8 cellular contexts compared by ENCODE assay signal in genomic region chr10:6347391-6347951, GRCh38.
DNase-seq lines count a peak whose midpoint lies in the region; ATAC-seq and TF ChIP-seq lines count a peak whose summit lies in the region.

No MANE protein-coding gene starts in this region.

- POLR2A ChIA-PET in MCF 10A (lab: Yijun Ruan, JAX): interaction anchor here (0.6 kb wide), 1 partner anchor 1624 kb away, joined by 3 read pairs; no protein-coding TSS in a partner anchor

- no peak overlapping the region for H3K4me3 Mint-ChIP-seq in MCF 10A (ENCODE audit: unreplicated experiment)

- H3K4me3 ChIP-seq in HAP-1: no peak overlapping the region

- H3K4me1 Mint-ChIP-seq in MCF 10A (ENCODE audit: insufficient read depth, unreplicated experiment): no peaks in the 10 kb centered on the region

- H3K36me3 ChIP-seq in HAP-1 (replicated peaks): no peaks in the 10 kb centered on the region

- CTCF ChIA-PET in MCF 10A (lab: Yijun Ruan, JAX): interaction anchor here (1.0 kb wide), 1 partner anchor 56 kb away, joined by 3 read pairs; no protein-coding TSS in a partner anchor

- no peaks in the 10 kb centered on the region for H3K36me3 Mint-ChIP-seq in MCF 10A (ENCODE audit: insufficient read depth, unreplicated experiment)

- BruUV-seq in MCF 10A (replicated peaks; lab: Mats Ljungman, UMichigan): no TSS peak

- peaks cover 36% of the 10 kb centered on the region for H3K27me3 Mint-ChIP-seq in MCF 10A (ENCODE audit: insufficient read depth, unreplicated experiment)

- no peak for TF ChIP-seq CTCF in MCF 10A (IDR thresholded peaks at IDR 0.05; ENCODE audit: unreplicated experiment)

- in situ Hi-C loops in HAP-1 (cut with MboI; ENCODE audit: low sequenced_read_pairs): no loop called here

- H3K27me3 ChIP-seq in HAP-1 (ENCODE audit: low read depth): no peaks in the 10 kb centered on the region

- peaks cover 10% of the 10 kb centered on the region for H3K9me3 Mint-ChIP-seq in MCF 10A (ENCODE audit: unreplicated experiment)

- no peaks in the 10 kb centered on the region for H3K4me1 ChIP-seq in HAP-1

- ATAC-seq in HG02870 (IDR thresholded peaks at IDR 0.05; ENCODE audit: unreplicated experiment) (peak; percentile 30), HG03039 (IDR thresholded peaks at IDR 0.05; ENCODE audit: unreplicated experiment) (no peak)

- intact Hi-C loops in MCF 10A (cut with micrococcal nuclease): no loop called here

- DNase-seq in GM03348 (ENCODE audit: low spot score) (peak; percentile 46), T-helper 2 cell (peak; percentile 19 to 75 (median 36)), astrocyte of the hippocampus (ENCODE audit: low read depth, low spot score) (peak; percentile 75), HAP-1 (ENCODE audit: low spot score in 2 of 2) (no peak), MCF 10A (ENCODE audit: unreplicated experiment) (no peak)
- peak; percentile 32 to 38 for DNase-seq in stimulated activated CD4-positive, alpha-beta T cell treated with anti-CD3 and anti-CD28 coated beads, Interleukin-15, amount 100 ng/mL, for 1 hour (ENCODE audit: low read depth in 1 of 2, low spot score in 1 of 2)

- no peaks in the 10 kb centered on the region for H3K9me3 ChIP-seq in HAP-1

- no peak overlapping the region for H3K27ac Mint-ChIP-seq in MCF 10A (ENCODE audit: low read depth, unreplicated experiment)

Comparison
In these comparisons a context has a peak if more than half of its experiments do, and no peak if none do; other contexts are left out.
1. DNase-seq: peak in GM03348 (single experiment), T-helper 2 cell (5 of 5), astrocyte of the hippocampus (single experiment) and stimulated activated CD4-positive, alpha-beta T cell treated with anti-CD3 and anti-CD28 coated beads, Interleukin-15, amount 100 ng/mL, for 1 hour (2 of 2); none in HAP-1 (0 of 2) and MCF 10A (single experiment).